ENCODE assay signal across 11 cellular contexts in genomic region chr9:89425024-89425805, GRCh38.
DNase-seq lines count a peak whose midpoint lies in the region; ATAC-seq and TF ChIP-seq lines count a peak whose summit lies in the region.
"Had no signal": no experiment of that assay in that cellular context is flagged by ENCODE, and none has a peak within 500 bp of the region (broad histone marks: within the 10 kb centered on the region; RNA-seq: fewer than 3 reads in every experiment).

No MANE protein-coding gene starts in this region.

- H3K4me1 ChIP-seq in DND-41 (ENCODE audit: insufficient read depth, low read length) (peaks cover 25% of the 10 kb centered on the region), mucosa of rectum (ENCODE audit: control insufficient read depth in 2 of 2, insufficient read depth in 2 of 2, low read length in 2 of 2) (peaks cover 18 to 35% of the 10 kb centered on the region in 2 donors), osteoblast (ENCODE audit: insufficient read depth, low read length) (peaks cover 19% of the 10 kb centered on the region)
- H3K4me1 ChIP-seq: uterus had no signal

- H3K79me2 ChIP-seq in DND-41 (ENCODE audit: insufficient read depth, low read length) = peaks cover 100% of the 10 kb centered on the region
- no peaks in the 10 kb centered on the region for H3K79me2 ChIP-seq in osteoblast (ENCODE audit: insufficient read depth, low read length)

- H3K9me3 ChIP-seq in DND-41 (ENCODE audit: insufficient read depth, low read length, severe bottlenecking) (no peaks in the 10 kb centered on the region), mucosa of rectum (ENCODE audit: control insufficient read depth in 2 of 2, low read length in 2 of 2) (no peaks in the 10 kb centered on the region), osteoblast (ENCODE audit: low read depth, low read length) (no peaks in the 10 kb centered on the region)
- H3K9me3 ChIP-seq: uterus had no signal

- H3K27me3 Mint-ChIP-seq in activated T-helper 2 cell treated with anti-CD3 and anti-CD28 coated beads, Interferon-gamma antibody, Interleukin-2, Interleukin-4, amounts not matched to agents 10 μg/mL and 5 μg/mL and 100 μg/mL, durations not matched to agents 14 hours and 24 hours and 36 hours (ENCODE audit: low read depth) = no peaks in the 10 kb centered on the region

- H3K4me3 ChIP-seq in DND-41 (ENCODE audit: low read depth in 1 of 2, low read length in 2 of 2) (no peak overlapping the region), mucosa of rectum (ENCODE audit: low read length in 2 of 2) (no peak overlapping the region), osteoblast (ENCODE audit: insufficient read depth, low read length) (no peak overlapping the region)
- H3K4me3 ChIP-seq: uterus had no signal

- H3K36me3 ChIP-seq in DND-41 (ENCODE audit: insufficient read depth, low read length) (peaks cover 50% of the 10 kb centered on the region), mucosa of rectum (ENCODE audit: control insufficient read depth in 2 of 2, insufficient read depth in 2 of 2, low read length in 2 of 2) (no peaks in the 10 kb centered on the region), osteoblast (ENCODE audit: insufficient read depth, low read length) (no peaks in the 10 kb centered on the region)
- H3K36me3 ChIP-seq: uterus had no signal

- peaks cover 82% of the 10 kb centered on the region for H3K36me3 Mint-ChIP-seq in activated T-helper 2 cell treated with anti-CD3 and anti-CD28 coated beads, Interferon-gamma antibody, Interleukin-2, Interleukin-4, amounts not matched to agents 10 μg/mL and 5 μg/mL and 100 μg/mL, durations not matched to agents 14 hours and 24 hours and 36 hours (ENCODE audit: low read depth)

- H4K20me1 ChIP-seq in DND-41 (ENCODE audit: insufficient read depth, low read length) (peaks cover 93% of the 10 kb centered on the region), osteoblast (ENCODE audit: insufficient read depth, low read length) (no peaks in the 10 kb centered on the region)

- H3K4me3 Mint-ChIP-seq in activated T-helper 2 cell treated with anti-CD3 and anti-CD28 coated beads, Interferon-gamma antibody, Interleukin-2, Interleukin-4, amounts not matched to agents 10 μg/mL and 5 μg/mL and 100 μg/mL, durations not matched to agents 14 hours and 24 hours and 36 hours (ENCODE audit: low read depth) = peak overlapping the region; percentile 22

- H3K4me2 ChIP-seq in DND-41 (ENCODE audit: insufficient read depth, low read length) (no peak overlapping the region), osteoblast (ENCODE audit: insufficient read depth, low read length) (no peak overlapping the region)

- H3K27ac Mint-ChIP-seq in activated T-helper 2 cell treated with anti-CD3 and anti-CD28 coated beads, Interferon-gamma antibody, Interleukin-2, Interleukin-4, amounts not matched to agents 10 μg/mL and 5 μg/mL and 100 μg/mL, durations not matched to agents 14 hours and 24 hours and 36 hours = peak overlapping the region; percentile 90

- H3K4me1 Mint-ChIP-seq in activated T-helper 2 cell treated with anti-CD3 and anti-CD28 coated beads, Interferon-gamma antibody, Interleukin-2, Interleukin-4, amounts not matched to agents 10 μg/mL and 5 μg/mL and 100 μg/mL, durations not matched to agents 14 hours and 24 hours and 36 hours (ENCODE audit: low read depth) = peaks cover 94% of the 10 kb centered on the region

- H3K9me3 Mint-ChIP-seq in activated T-helper 2 cell treated with anti-CD3 and anti-CD28 coated beads, Interferon-gamma antibody, Interleukin-2, Interleukin-4, amounts not matched to agents 10 μg/mL and 5 μg/mL and 100 μg/mL, durations not matched to agents 14 hours and 24 hours and 36 hours = peaks cover 5% of the 10 kb centered on the region

- H3K27me3 ChIP-seq in DND-41 (ENCODE audit: insufficient read depth, low read length, poor library complexity) (no peaks in the 10 kb centered on the region), mucosa of rectum (ENCODE audit: control insufficient read depth in 2 of 2, insufficient read depth in 2 of 2, low read length in 2 of 2) (no peaks in the 10 kb centered on the region), osteoblast (ENCODE audit: insufficient read depth, low read length) (no peaks in the 10 kb centered on the region)
- H3K27me3 ChIP-seq: uterus had no signal

- H3K9ac ChIP-seq in DND-41 (ENCODE audit: low read depth, low read length) = no peak overlapping the region
- H3K9ac ChIP-seq in mucosa of rectum (ENCODE audit: low read depth in 1 of 2, low read length in 2 of 2) = no peak overlapping the region

- no peak overlapping the region for H2AFZ ChIP-seq in DND-41 (ENCODE audit: low read depth, low read length)
- no peak overlapping the region for H2AFZ ChIP-seq in osteoblast (ENCODE audit: low read length)

- TF ChIP-seq POLR2A in GM18526 (IDR thresholded peaks at IDR 0.05; ENCODE audit: extremely low read depth, insufficient read length) = peak; percentile 30

- TF ChIP-seq CTCF in DND-41 (IDR thresholded peaks at IDR 0.05; ENCODE audit: borderline replicate concordance, extremely low read depth, low read length, poor library complexity, severe bottlenecking) (no peak), osteoblast (IDR thresholded peaks at IDR 0.05; ENCODE audit: extremely low read depth, low read depth, low read length) (no peak)

- intact Hi-C loops in activated T-helper 2 cell treated with anti-CD3 and anti-CD28 coated beads, Interferon-gamma antibody, Interleukin-2, Interleukin-4, amounts not matched to agents 10 μg/mL and 5 μg/mL and 100 μg/mL, durations not matched to agents 14 hours and 24 hours and 36 hours (cut with micrococcal nuclease) = loop anchor here (10.0 kb wide), 2 partner anchors 280 to 560 kb away; no protein-coding TSS in a partner anchor

- H3K27ac ChIP-seq in DND-41 (ENCODE audit: low read length) = peak overlapping the region; percentile 49
- peak overlapping the region; percentile 34 to 81 for H3K27ac ChIP-seq in mucosa of rectum (ENCODE audit: low read depth in 2 of 2, low read length in 2 of 2)
- H3K27ac ChIP-seq in osteoblast (ENCODE audit: low read depth, low read length) = no peak overlapping the region
- H3K27ac ChIP-seq: uterus had no signal

- DNase-seq in DND-41 (no peak), NCI-H510A (lab: John Stamatoyannopoulos, UW) (no peak), cerebellar nuclear complex (lab: John Stamatoyannopoulos, UW) (no peak), osteoblast (ENCODE audit: insufficient read length, low spot score, missing footprints) (no peak)
- no peak for DNase-seq in activated T-helper 2 cell treated with anti-CD3 and anti-CD28 coated beads, Interferon-gamma antibody, Interleukin-2, Interleukin-4, amounts not matched to agents 10 μg/mL and 5 μg/mL and 100 μg/mL, durations not matched to agents 14 hours and 24 hours and 36 hours (ENCODE audit: low spot score)
- DNase-seq: NCI-H1092, T-helper 9 cell, uterus had no signal

- ATAC-seq in DND-41 (ENCODE audit: insufficient read depth, low read depth) = no peak
- ATAC-seq: HCT116 had no signal
